ENCODE assay signal across 14 cellular contexts in the genomic region with DNA sequence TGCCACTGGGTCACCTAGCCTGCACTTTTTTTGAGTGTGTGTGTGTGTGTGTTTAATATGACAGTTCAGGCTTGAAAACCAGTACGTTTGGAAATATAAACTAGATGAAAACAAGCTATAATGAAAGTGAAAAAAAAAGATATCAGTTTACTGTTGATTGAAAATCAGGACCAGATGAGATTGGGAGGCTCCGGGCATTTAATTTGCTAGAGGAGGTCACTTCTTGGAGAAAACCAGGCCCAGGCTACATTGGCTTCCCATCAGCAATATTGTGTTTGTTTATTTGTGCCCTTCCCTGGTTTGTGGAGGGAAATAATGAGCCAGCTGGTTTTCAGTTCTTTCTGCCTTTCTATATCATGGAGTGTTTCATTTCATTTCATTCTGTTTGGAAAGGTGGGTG.
"Had no signal": no experiment of that assay in that cellular context is flagged by ENCODE, and none has a peak within 500 bp of the region (broad histone marks: within the 10 kb centered on the region; RNA-seq: fewer than 3 reads in every experiment).

No MANE protein-coding gene starts in this region.

- H3K4me3 Mint-ChIP-seq: activated CD4-positive, alpha-beta memory T cell treated with anti-CD3 and anti-CD28 coated beads, Interleukin-2, amount 10 ng/mL, durations not matched to agents 7 days and 5 days; activated naive CD8-positive, alpha-beta T cell; activated T-cell treated with anti-CD3 and anti-CD28 coated beads, Interleukin-2, amount 50 U/mL, for 4 hours; dendritic cell treated with granulocyte-macrophage colony-stimulating factor and Interleukin-4, amounts not matched to agents 40 ng/mL and 50 ng/mL, for 4 days; stimulated activated naive CD8-positive, alpha-beta T cell treated with anti-CD3 and anti-CD28 coated beads, Interleukin-15, amount 100 ng/mL, for 72 hours had no signal

- H3K27ac ChIP-seq: pancreas, SK-N-MC, testis, WERI-Rb-1 had no signal

- FAIRE-seq: pancreas, urothelium cell line had no signal

- H3K27me3 Mint-ChIP-seq: activated CD4-positive, alpha-beta memory T cell treated with anti-CD3 and anti-CD28 coated beads, Interleukin-2, amount 10 ng/mL, durations not matched to agents 7 days and 5 days; activated naive CD8-positive, alpha-beta T cell; dendritic cell treated with granulocyte-macrophage colony-stimulating factor and Interleukin-4, amounts not matched to agents 40 ng/mL and 50 ng/mL, for 4 days; stimulated activated naive CD8-positive, alpha-beta T cell treated with anti-CD3 and anti-CD28 coated beads, Interleukin-15, amount 100 ng/mL, for 72 hours had no signal

- ATAC-seq: activated T-cell treated with anti-CD3 and anti-CD28 coated beads, Interleukin-2, amount 50 U/mL, for 4 hours; sciatic nerve; stimulated activated naive CD8-positive, alpha-beta T cell treated with anti-CD3 and anti-CD28 coated beads, Interleukin-15, amount 100 ng/mL, for 72 hours had no signal

- H3K36me3 ChIP-seq: pancreas, WERI-Rb-1 had no signal

- H3K4me3 ChIP-seq: pancreas, SK-N-MC, testis had no signal

- DNase-seq: activated CD4-positive, alpha-beta memory T cell treated with anti-CD3 and anti-CD28 coated beads, Interleukin-2, amount 10 ng/mL, durations not matched to agents 7 days and 5 days; activated effector memory CD4-positive, alpha-beta T cell treated with anti-CD3 and anti-CD28 coated beads, Interleukin-2, amount 50 U/mL, for 16 hours; activated T-cell treated with anti-CD3 and anti-CD28 coated beads, Interleukin-2, amount 50 U/mL, for 4 hours; cerebellar nuclear complex; pancreas; stimulated activated CD4-positive, alpha-beta T cell treated with anti-CD3 and anti-CD28 coated beads, Interleukin-1b, Interleukin-23, amount 100 ng/mL, for 48 hours; stimulated activated naive CD8-positive, alpha-beta T cell treated with anti-CD3 and anti-CD28 coated beads, Interleukin-15, amount 100 ng/mL, for 72 hours; testis; WERI-Rb-1 had no signal

- H3K9me3 ChIP-seq: pancreas, testis had no signal

- H3K4me1 Mint-ChIP-seq: activated CD4-positive, alpha-beta memory T cell treated with anti-CD3 and anti-CD28 coated beads, Interleukin-2, amount 10 ng/mL, durations not matched to agents 7 days and 5 days; stimulated activated naive CD8-positive, alpha-beta T cell treated with anti-CD3 and anti-CD28 coated beads, Interleukin-15, amount 100 ng/mL, for 72 hours had no signal

- H3K4me1 ChIP-seq: testis had no signal

- H3K27me3 ChIP-seq: pancreas, testis had no signal

- H3K27ac Mint-ChIP-seq: activated CD4-positive, alpha-beta memory T cell treated with anti-CD3 and anti-CD28 coated beads, Interleukin-2, amount 10 ng/mL, durations not matched to agents 7 days and 5 days; activated naive CD8-positive, alpha-beta T cell; dendritic cell treated with granulocyte-macrophage colony-stimulating factor and Interleukin-4, amounts not matched to agents 40 ng/mL and 50 ng/mL, for 4 days; stimulated activated naive CD8-positive, alpha-beta T cell treated with anti-CD3 and anti-CD28 coated beads, Interleukin-15, amount 100 ng/mL, for 72 hours had no signal

- H3K36me3 Mint-ChIP-seq: activated naive CD8-positive, alpha-beta T cell had no signal
